In genomic region chr18:31503011-31503410, GRCh38 we compare ENCODE assay signal across 2 cellular contexts.
A peak's percentile ranks its signal among the peaks of the same experiment; 100 is the strongest.
TF ChIP-seq lines count a peak whose summit lies in the region.

No MANE protein-coding gene starts in this region.

TF ChIP-seq in HEK293, 187 proteins besides CTCF, POLR2A, EP300 and RAD21:
- TF ChIP-seq TRIM28 (IDR thresholded peaks at IDR 0.05; ENCODE audit: borderline replicate concordance, low read length) (peak; percentile 50; the same call in 1 of the 2 replicates), AEBP2 (tag by site-specific recombination; IDR thresholded peaks at IDR 0.05; ENCODE audit: borderline replicate concordance) (no peak)

TF ChIP-seq in K562, 482 proteins besides CTCF, POLR2A, EP300 and RAD21:
- TF ChIP-seq ASH1L (IDR thresholded peaks at IDR 0.05; ENCODE audit: borderline replicate concordance, low read depth, partially characterized antibody) (no peak), ZNF316 (IDR thresholded peaks at IDR 0.05) (peak; percentile 71), TRIM24 (IDR thresholded peaks at IDR 0.05) (peak in 1 of 2 experiments; percentile 29; a peak in 1 of 4 replicates), U2AF2 (optimal IDR thresholded peaks at IDR 0.05; ENCODE audit: low read depth, low read length) (no peak), ZBED1 (IDR thresholded peaks at IDR 0.05) (no peak)
